ENCODE assay signal across 8 cellular contexts in genomic region chr9:21709464-21710058, GRCh38.
DNase-seq lines count a peak whose midpoint lies in the region; ATAC-seq, FAIRE-seq and TF ChIP-seq lines count a peak whose summit lies in the region.

No MANE protein-coding gene starts in this region.

- no peak overlapping the region for H3K4me2 ChIP-seq in A549

- H3K4me1 ChIP-seq in A549: peaks cover 18% of the 10 kb centered on the region; the same call in 2 of the 3 replicates
- H3K4me1 ChIP-seq in gastrocnemius medialis: no peaks in the 10 kb centered on the region

- H3K36me3 Mint-ChIP-seq in activated T-helper 1 cell treated with anti-CD3 and anti-CD28 coated beads, Interleukin-12 subunit alpha, Interleukin-12 subunit beta, Interleukin-2, Interleukin-4 antibody, amounts not matched to agents 30 ng/mL and 10 ng/mL and 1 ng/mL, durations not matched to agents 14 hours and 24 hours and 36 hours (ENCODE audit: low read depth): no peaks in the 10 kb centered on the region

- peaks cover 10% of the 10 kb centered on the region for H3K27me3 Mint-ChIP-seq in activated T-helper 1 cell treated with anti-CD3 and anti-CD28 coated beads, Interleukin-12 subunit alpha, Interleukin-12 subunit beta, Interleukin-2, Interleukin-4 antibody, amounts not matched to agents 30 ng/mL and 10 ng/mL and 1 ng/mL, durations not matched to agents 14 hours and 24 hours and 36 hours (ENCODE audit: insufficient read depth)

- intact Hi-C loops in activated T-helper 1 cell treated with anti-CD3 and anti-CD28 coated beads, Interleukin-12 subunit alpha, Interleukin-12 subunit beta, Interleukin-2, Interleukin-4 antibody, amounts not matched to agents 30 ng/mL and 10 ng/mL and 1 ng/mL, durations not matched to agents 14 hours and 24 hours and 36 hours (cut with micrococcal nuclease): loop anchor here (1.0 to 5.0 kb wide), 8 partner anchors 51 to 382 kb away; partner anchors contain the start of gene IFNE
- intact Hi-C loops in gastrocnemius medialis (cut with DNase I; ENCODE audit: low total_unique reads): no loop called here

- no peaks in the 10 kb centered on the region for H3K36me3 ChIP-seq in gastrocnemius medialis

- H3K9me3 Mint-ChIP-seq in activated T-helper 1 cell treated with anti-CD3 and anti-CD28 coated beads, Interleukin-12 subunit alpha, Interleukin-12 subunit beta, Interleukin-2, Interleukin-4 antibody, amounts not matched to agents 30 ng/mL and 10 ng/mL and 1 ng/mL, durations not matched to agents 14 hours and 24 hours and 36 hours: no peaks in the 10 kb centered on the region

- 56% methylated on average over 5 of the region's 5 CpGs for WGBS in A549 (ENCODE audit: missing lambda C conversion rate)

- CTCF ChIA-PET in A549 (lab: Yijun Ruan, JAX): interaction anchor here (0.6 to 2.6 kb wide), 22 partner anchors 9 to 201 kb away, joined by 3 to 17 read pairs (median 4); no protein-coding TSS in a partner anchor

- peak; percentile 50 to 55 for TF ChIP-seq RAD21 in A549 (conservative IDR thresholded peaks at IDR 0.05 in 1 of 2, IDR thresholded peaks at IDR 0.05 in 1 of 2)

- H3K9me3 ChIP-seq in A549 (no peaks in the 10 kb centered on the region), gastrocnemius medialis (no peaks in the 10 kb centered on the region)

- H3K4me3 ChIP-seq in A549 (no peak overlapping the region), gastrocnemius medialis (no peak overlapping the region)

- POLR2A ChIA-PET in A549 (lab: Yijun Ruan, JAX): no interaction called here

- no peaks in the 10 kb centered on the region for H3K27me3 ChIP-seq in gastrocnemius medialis

- TF ChIP-seq EP300 in A549 (IDR thresholded peaks at IDR 0.05): no peak

- H3K27ac ChIP-seq in A549 (peak overlapping the region in 1 of 2 experiments; percentile 64; a peak in 2 of 6 replicates), gastrocnemius medialis (no peak overlapping the region)

- peaks cover 5% of the 10 kb centered on the region for H3K4me1 Mint-ChIP-seq in activated T-helper 1 cell treated with anti-CD3 and anti-CD28 coated beads, Interleukin-12 subunit alpha, Interleukin-12 subunit beta, Interleukin-2, Interleukin-4 antibody, amounts not matched to agents 30 ng/mL and 10 ng/mL and 1 ng/mL, durations not matched to agents 14 hours and 24 hours and 36 hours (ENCODE audit: low read depth)

- DNase-seq in A549 (ENCODE audit: low read depth in 1 of 2, low spot score in 1 of 2): peak; percentile 36 to 74
- DNase-seq in GM12892 (ENCODE audit: insufficient read length): no peak
- peak; percentile 14 for DNase-seq in NCI-H774 (lab: John Stamatoyannopoulos, UW)
- peak; percentile 31 for DNase-seq in activated T-helper 1 cell treated with anti-CD3 and anti-CD28 coated beads, Interleukin-12 subunit alpha, Interleukin-12 subunit beta, Interleukin-2, Interleukin-4 antibody, amounts not matched to agents 30 ng/mL and 10 ng/mL and 1 ng/mL, durations not matched to agents 14 hours and 24 hours and 36 hours (ENCODE audit: low spot score)
- DNase-seq in germinal center (ENCODE audit: low spot score): peak; percentile 8
- DNase-seq in gastrocnemius medialis: no peak
- no peak for DNase-seq in amniotic stem cell (lab: John Stamatoyannopoulos, UW)

- in situ Hi-C loops in gastrocnemius medialis (cut with MboI; ENCODE audit: low sequenced_read_pairs in 4 of 4): loop anchor here in 1 of 4 donors (25.0 kb wide), 1 partner anchor 97 kb away; no protein-coding TSS in a partner anchor

- no peak overlapping the region for H3K27ac Mint-ChIP-seq in activated T-helper 1 cell treated with anti-CD3 and anti-CD28 coated beads, Interleukin-12 subunit alpha, Interleukin-12 subunit beta, Interleukin-2, Interleukin-4 antibody, amounts not matched to agents 30 ng/mL and 10 ng/mL and 1 ng/mL, durations not matched to agents 14 hours and 24 hours and 36 hours

- no peak for TF ChIP-seq POLR2A in A549 (IDR thresholded peaks at IDR 0.05; ENCODE audit: low read length)
- no peak for TF ChIP-seq POLR2A in GM12892 (IDR thresholded peaks at IDR 0.05; ENCODE audit: low read depth, low read length)
- TF ChIP-seq POLR2A in gastrocnemius medialis (IDR thresholded peaks at IDR 0.05): no peak

- no peak overlapping the region for H3K4me3 Mint-ChIP-seq in activated T-helper 1 cell treated with anti-CD3 and anti-CD28 coated beads, Interleukin-12 subunit alpha, Interleukin-12 subunit beta, Interleukin-2, Interleukin-4 antibody, amounts not matched to agents 30 ng/mL and 10 ng/mL and 1 ng/mL, durations not matched to agents 14 hours and 24 hours and 36 hours

- peak; percentile 66 to 85; a peak in 4 of 6 replicates for ATAC-seq in A549
- ATAC-seq in HG02943 (IDR thresholded peaks at IDR 0.05; ENCODE audit: low read depth, unreplicated experiment): peak; percentile 76
- ATAC-seq in gastrocnemius medialis: no peak

- peak; percentile 96 for FAIRE-seq in A549 (lab: Jason Lieb, UNC)
- FAIRE-seq in GM12892 (lab: Jason Lieb, UNC): peak; percentile 50

- peak; percentile 74 for TF ChIP-seq CTCF in A549 (IDR thresholded peaks at IDR 0.05)
- TF ChIP-seq CTCF in gastrocnemius medialis (IDR thresholded peaks at IDR 0.05 in 4 of 5, conservative IDR thresholded peaks at IDR 0.05 in 1 of 5): peak; percentile 30 to 74 (median 45)

TF ChIP-seq in A549, 52 proteins besides CTCF, POLR2A, EP300 and RAD21:
- TF ChIP-seq HOXA7 (CRISPR knock-in tag; IDR thresholded peaks at IDR 0.05) (no peak), SMC3 (IDR thresholded peaks at IDR 0.05) (peak; percentile 65), PHF8 (IDR thresholded peaks at IDR 0.05; ENCODE audit: borderline replicate concordance, low read depth) (no peak), ZC3H11A (IDR thresholded peaks at IDR 0.05) (no peak), NFE2L2 (conservative IDR thresholded peaks at IDR 0.05; ENCODE audit: low read length) (no peak)

Comparison
In these comparisons a context has a peak if more than half of its experiments do, and no peak if none do; other contexts are left out.
1. ATAC-seq: peak in A549 (2 of 2) and HG02943 (single experiment); none in gastrocnemius medialis (0 of 2).
2. DNase-seq: peak in A549 (2 of 2), NCI-H774 (single experiment), activated T-helper 1 cell treated with anti-CD3 and anti-CD28 coated beads, Interleukin-12 subunit alpha, Interleukin-12 subunit beta, Interleukin-2, Interleukin-4 antibody, amounts not matched to agents 30 ng/mL and 10 ng/mL and 1 ng/mL, durations not matched to agents 14 hours and 24 hours and 36 hours (single experiment) and germinal center (single experiment); none in GM12892 (single experiment), gastrocnemius medialis (0 of 2) and amniotic stem cell (single experiment).